ENCODE assay signal across 7 cellular contexts in genomic region chr17:30599424-30600061, GRCh38.
DNase-seq lines count a peak whose midpoint lies in the region; ATAC-seq and TF ChIP-seq lines count a peak whose summit lies in the region.

No MANE protein-coding gene starts in this region.

- H2AFZ ChIP-seq in GM23338, result peak overlapping the region; percentile 97

- peaks cover 5% of the 10 kb centered on the region for H3K27me3 Mint-ChIP-seq in GM23338 (ENCODE audit: insufficient read depth, low read depth, poor library complexity)

- peak overlapping the region; percentile 44 for H3K27ac Mint-ChIP-seq in GM23338

- no peaks in the 10 kb centered on the region; the same call in 1 of the 2 replicates for H4K20me1 ChIP-seq in GM23338 (replicated peaks; ENCODE audit: insufficient read depth)

- H3K4me1 ChIP-seq in GM23338 (ENCODE audit: insufficient read depth) (peaks cover 19% of the 10 kb centered on the region), SJCRH30 (no peaks in the 10 kb centered on the region; the same call in none of the 2 replicates)

- no peak for TF ChIP-seq CTCF in GM23338 (conservative IDR thresholded peaks at IDR 0.05; ENCODE audit: low read depth in 2 of 2)

- H3F3A ChIP-seq in GM23338 (replicated peaks; ENCODE audit: low read depth), result peaks cover 14% of the 10 kb centered on the region; the same call in 1 of the 2 replicates

- H3K4me1 Mint-ChIP-seq in GM23338, result peaks cover 35% of the 10 kb centered on the region

- peaks cover 8% of the 10 kb centered on the region; the same call in 2 of the 3 replicates for H3K36me3 Mint-ChIP-seq in GM23338 (ENCODE audit: low read depth)

- peaks cover 7% of the 10 kb centered on the region for H3K9me3 ChIP-seq in SJCRH30 (replicated peaks)

- ATAC-seq in GM23338 (peak; percentile 73; the same call in 2 of the 3 replicates), HG02970 (IDR thresholded peaks at IDR 0.05; ENCODE audit: low FRiP score, unreplicated experiment) (no peak)

- H3K4me2 ChIP-seq in GM23338, result peak overlapping the region; percentile 93

- peak overlapping the region; percentile 97 for H3K4me3 Mint-ChIP-seq in GM23338

- intact Hi-C loops in head of caudate nucleus (cut with DNase I), result no loop called here

- H3K36me3 ChIP-seq in GM23338 (ENCODE audit: insufficient read depth), result no peaks in the 10 kb centered on the region; the same call in 1 of the 2 replicates
- H3K36me3 ChIP-seq in SJCRH30, result no peaks in the 10 kb centered on the region

- peak overlapping the region; percentile 27; the same call in 1 of the 2 replicates for H3K27ac ChIP-seq in GM23338 (ENCODE audit: low read depth)
- H3K27ac ChIP-seq in SJCRH30, result no peak overlapping the region
- peak overlapping the region in 20 of 21 experiments; percentile 52 to 98 (median 92) for H3K27ac ChIP-seq in skin epidermis

- H3K9me2 ChIP-seq in GM23338 (ENCODE audit: insufficient read depth), result no peaks in the 10 kb centered on the region

- H3K4me3 ChIP-seq in GM23338 (peak overlapping the region; percentile 90), SJCRH30 (peak overlapping the region; percentile 94), skin epidermis (peak overlapping the region; percentile 64 to 86 (median 79))

- DNase-seq in GM23338 (ENCODE audit: low spot score) (peak; percentile 88), SJCRH30 (no peak), germinal center (ENCODE audit: low spot score) (peak; percentile 4), mucosa of gallbladder (ENCODE audit: low spot score) (no peak), head of caudate nucleus (no peak)

- peaks cover 20% of the 10 kb centered on the region for H3K9me3 Mint-ChIP-seq in GM23338

- peaks cover 35% of the 10 kb centered on the region for H3K79me2 ChIP-seq in GM23338 (replicated peaks; ENCODE audit: insufficient read depth)

- no peaks in the 10 kb centered on the region for H3K27me3 ChIP-seq in GM23338 (ENCODE audit: insufficient read depth)
- H3K27me3 ChIP-seq in SJCRH30, result no peaks in the 10 kb centered on the region

TF ChIP-seq in GM23338, 12 proteins besides CTCF, POLR2A, EP300 and RAD21:
- TF ChIP-seq NANOG (IDR thresholded peaks at IDR 0.05; ENCODE audit: borderline replicate concordance) (no peak), EZH2phosphoT487 (IDR thresholded peaks at IDR 0.05; ENCODE audit: unreplicated experiment) (no peak), JUNB (IDR thresholded peaks at IDR 0.05; ENCODE audit: unreplicated experiment) (no peak), ZNF331 (CRISPR knock-in tag; IDR thresholded peaks at IDR 0.05; ENCODE audit: low read depth) (no peak)

Comparison
In these comparisons a context has a peak if more than half of its experiments do, and no peak if none do; other contexts are left out.
1. DNase-seq: peak in GM23338 (single experiment) and germinal center (single experiment); none in SJCRH30 (0 of 2), mucosa of gallbladder (single experiment) and head of caudate nucleus (0 of 42).
2. Peak in every context shown above with its lines, with median percentiles within 50 percentile points of each other: H3K4me3 ChIP-seq.